Comparison of ENCODE assay signal across 12 cellular contexts in the genomic region with DNA sequence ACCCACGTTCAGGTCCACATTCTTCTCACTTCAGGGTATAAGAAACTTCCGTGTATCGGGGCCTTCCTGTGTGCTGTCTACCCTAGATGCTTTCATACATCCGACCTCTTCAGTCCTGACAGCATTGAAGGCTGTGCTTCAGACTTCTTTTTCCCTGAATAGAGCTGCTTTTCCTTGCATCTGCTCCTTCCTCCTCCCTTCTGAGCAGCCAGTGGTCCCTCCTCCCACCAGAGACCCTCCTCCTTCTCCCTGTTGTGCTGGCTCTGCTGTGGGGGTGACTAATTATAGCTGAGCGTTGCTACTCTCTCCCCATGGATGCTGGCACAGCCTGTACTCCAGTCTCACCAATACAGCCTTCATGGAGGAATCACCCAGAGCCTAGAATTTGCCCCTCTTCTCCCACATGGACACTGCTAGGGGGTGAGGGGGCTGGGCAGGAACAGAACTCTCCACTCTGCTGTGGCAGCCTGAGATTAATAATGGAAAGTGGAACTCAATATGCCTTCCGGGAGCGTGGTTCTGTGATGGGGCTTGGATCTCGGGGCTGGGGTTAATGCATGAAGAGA. TPM values are rescaled to one million over a fixed set of nuclear protein-coding genes. Genes with fewer than 3 reads are reported as not detected.
DNase-seq lines count a peak whose midpoint lies in the region; ATAC-seq, FAIRE-seq and TF ChIP-seq lines count a peak whose summit lies in the region.
"Had no signal": no experiment of that assay in that cellular context is flagged by ENCODE, and none has a peak within 500 bp of the region (broad histone marks: within the 10 kb centered on the region; RNA-seq: fewer than 3 reads in every experiment).

No MANE protein-coding gene starts in this region.

- H3K27ac Mint-ChIP-seq in stimulated activated naive CD8-positive, alpha-beta T cell treated with anti-CD3 and anti-CD28 coated beads, Interleukin-15, Interleukin-2, amounts not matched to agents 100 ng/mL and 50 ng/mL, for 24 hours, result peak overlapping the region; percentile 75
- peak overlapping the region; percentile 55 for H3K27ac Mint-ChIP-seq in activated CD8-positive, alpha-beta T cell treated with anti-CD3 and anti-CD28 coated beads for 36 hours

- H3K36me3 Mint-ChIP-seq in stimulated activated naive CD8-positive, alpha-beta T cell treated with anti-CD3 and anti-CD28 coated beads, Interleukin-15, Interleukin-2, amounts not matched to agents 100 ng/mL and 50 ng/mL, for 24 hours (ENCODE audit: low read depth), result peaks cover 5% of the 10 kb centered on the region
- peaks cover 2% of the 10 kb centered on the region for H3K36me3 Mint-ChIP-seq in activated CD8-positive, alpha-beta T cell treated with anti-CD3 and anti-CD28 coated beads for 36 hours (ENCODE audit: low read depth)

- peak overlapping the region; percentile 85 for H3K4me3 Mint-ChIP-seq in stimulated activated naive CD8-positive, alpha-beta T cell treated with anti-CD3 and anti-CD28 coated beads, Interleukin-15, Interleukin-2, amounts not matched to agents 100 ng/mL and 50 ng/mL, for 24 hours
- H3K4me3 Mint-ChIP-seq in activated CD8-positive, alpha-beta T cell treated with anti-CD3 and anti-CD28 coated beads for 36 hours, result peak overlapping the region; percentile 89

- H3K27me3 Mint-ChIP-seq in stimulated activated naive CD8-positive, alpha-beta T cell treated with anti-CD3 and anti-CD28 coated beads, Interleukin-15, Interleukin-2, amounts not matched to agents 100 ng/mL and 50 ng/mL, for 24 hours, result peaks cover 12% of the 10 kb centered on the region
- no peaks in the 10 kb centered on the region for H3K27me3 Mint-ChIP-seq in activated CD8-positive, alpha-beta T cell treated with anti-CD3 and anti-CD28 coated beads for 36 hours

- intact Hi-C loops in activated CD8-positive, alpha-beta T cell treated with anti-CD3 and anti-CD28 coated beads for 36 hours (cut with micrococcal nuclease), result no loop called here
- intact Hi-C loops in kidney (cut with DNase I), result loop anchor here (10.0 kb wide), 1 partner anchor 225 kb away; no protein-coding TSS in a partner anchor

- CTCF ChIA-PET in activated CD8-positive, alpha-beta T cell treated with anti-CD3 and anti-CD28 coated beads for 36 hours (lab: Charles Lee), result interaction anchor here (1.1 to 2.3 kb wide), 8 partner anchors 9 to 232 kb away, joined by 3 to 7 read pairs (median 4); partner anchors contain the start of gene TMEM208

- no peak overlapping the region for H3K9ac ChIP-seq in kidney (ENCODE audit: low read length in 2 of 2)
- H3K9ac ChIP-seq: parathyroid adenoma had no signal

- TF ChIP-seq CTCF in activated CD8-positive, alpha-beta T cell treated with anti-CD3 and anti-CD28 coated beads for 36 hours (IDR thresholded peaks at IDR 0.05), result no peak
- TF ChIP-seq CTCF in kidney (IDR thresholded peaks at IDR 0.05; ENCODE audit: borderline replicate concordance, extremely low read depth, insufficient read depth), result no peak

- POLR2A ChIA-PET in activated CD8-positive, alpha-beta T cell treated with anti-CD3 and anti-CD28 coated beads for 36 hours (lab: Charles Lee), result interaction anchor here (1.0 to 10.0 kb wide), 3 partner anchors 11 to 38 kb away, joined by 4 to 123 read pairs (median 6); partner anchors contain the start of gene TMEM208

- peaks cover 0 to 17% of the 10 kb centered on the region in 2 donors for H3K4me1 ChIP-seq in kidney (ENCODE audit: control insufficient read depth in 1 of 2, insufficient read depth in 1 of 2, low read depth in 1 of 2, low read length in 2 of 2)

- no peaks in the 10 kb centered on the region for H3K36me3 ChIP-seq in kidney (ENCODE audit: control insufficient read depth in 1 of 2, insufficient read depth in 2 of 2, low read length in 2 of 2)

- DNase-seq in stimulated activated naive CD8-positive, alpha-beta T cell treated with anti-CD3 and anti-CD28 coated beads, Interleukin-15, Interleukin-2, amounts not matched to agents 100 U/mL and 50 U/mL, for 24 hours, result no peak
- DNase-seq in activated CD8-positive, alpha-beta T cell treated with anti-CD3 and anti-CD28 coated beads for 36 hours, result no peak
- DNase-seq in kidney (peak; percentile 19), mucosa of gallbladder (ENCODE audit: low spot score) (no peak)
- DNase-seq: activated CD4-positive, alpha-beta T cell treated with anti-CD3 and anti-CD28 coated beads, Interleukin-2, amount 50 U/mL, for 48 hours; DMS 273 treated with DMSO at 0.1 percent for 48 hours had no signal

- ATAC-seq in stimulated activated naive CD8-positive, alpha-beta T cell treated with anti-CD3 and anti-CD28 coated beads, Interleukin-15, Interleukin-2, amounts not matched to agents 100 U/mL and 50 U/mL, for 24 hours, result no peak
- ATAC-seq in activated CD8-positive, alpha-beta T cell treated with anti-CD3 and anti-CD28 coated beads for 36 hours, result no peak
- ATAC-seq in HG03039 (IDR thresholded peaks at IDR 0.05; ENCODE audit: unreplicated experiment) (no peak), HG03378 (IDR thresholded peaks at IDR 0.05; ENCODE audit: unreplicated experiment) (no peak), HG03135 (IDR thresholded peaks at IDR 0.05; ENCODE audit: unreplicated experiment) (no peak)

- H3K9me3 ChIP-seq in kidney (ENCODE audit: control insufficient read depth in 1 of 2, low read length in 2 of 2), result no peaks in the 10 kb centered on the region

- H3K4me1 Mint-ChIP-seq in stimulated activated naive CD8-positive, alpha-beta T cell treated with anti-CD3 and anti-CD28 coated beads, Interleukin-15, Interleukin-2, amounts not matched to agents 100 ng/mL and 50 ng/mL, for 24 hours (ENCODE audit: low read depth), result peaks cover 31% of the 10 kb centered on the region
- peaks cover 31% of the 10 kb centered on the region for H3K4me1 Mint-ChIP-seq in activated CD8-positive, alpha-beta T cell treated with anti-CD3 and anti-CD28 coated beads for 36 hours (ENCODE audit: low read depth)

- no peak overlapping the region for H3K4me3 ChIP-seq in kidney (ENCODE audit: low read length in 2 of 2)

- H3K9me3 Mint-ChIP-seq in stimulated activated naive CD8-positive, alpha-beta T cell treated with anti-CD3 and anti-CD28 coated beads, Interleukin-15, Interleukin-2, amounts not matched to agents 100 ng/mL and 50 ng/mL, for 24 hours, result no peaks in the 10 kb centered on the region
- H3K9me3 Mint-ChIP-seq in activated CD8-positive, alpha-beta T cell treated with anti-CD3 and anti-CD28 coated beads for 36 hours, result no peaks in the 10 kb centered on the region

- no peak for FAIRE-seq in kidney (lab: Jason Lieb, UNC)

- H3K27ac ChIP-seq in kidney (ENCODE audit: low read depth in 2 of 2, low read length in 2 of 2), result no peak overlapping the region
- H3K27ac ChIP-seq: coronary artery, parathyroid adenoma had no signal

RNA-seq across cellular contexts. Expression of gene SLC9A5, which starts 1.1 kb away (rescaled TPM):
- total RNA-seq in activated CD8-positive, alpha-beta T cell treated with anti-CD3 and anti-CD28 coated beads for 36 hours, result 1 to 10 TPM; 7.7 to 8.1 TPM
- 1.1 TPM for total RNA-seq in kidney
- 0.92 TPM for polyA plus RNA-seq in kidney (ENCODE audit: insufficient read depth, low read depth, low replicate concordance)
- 3.2 TPM for total RNA-seq in mucosa of gallbladder

RNA-seq across cellular contexts. Expression of gene FHOD1, which starts 2.6 kb away (rescaled TPM):
- 100 to 1,000 TPM; 102 to 105 TPM for total RNA-seq in activated CD8-positive, alpha-beta T cell treated with anti-CD3 and anti-CD28 coated beads for 36 hours
- total RNA-seq in kidney, result 30.4 TPM
- 21.0 TPM for polyA plus RNA-seq in kidney (ENCODE audit: insufficient read depth, low read depth, low replicate concordance)
- 46.4 TPM for total RNA-seq in mucosa of gallbladder

RNA-seq across cellular contexts. Expression of gene TMEM208, which starts 22.9 kb away (rescaled TPM):
- 10 to 100 TPM; 25.7 to 30.7 TPM for total RNA-seq in activated CD8-positive, alpha-beta T cell treated with anti-CD3 and anti-CD28 coated beads for 36 hours
- total RNA-seq in kidney, result 47.1 TPM
- polyA plus RNA-seq in kidney (ENCODE audit: insufficient read depth, low read depth, low replicate concordance), result 145 TPM
- 46.9 TPM for total RNA-seq in mucosa of gallbladder

RNA-seq across cellular contexts. Expression of gene PLEKHG4, which starts 29.5 kb away (rescaled TPM):
- total RNA-seq in activated CD8-positive, alpha-beta T cell treated with anti-CD3 and anti-CD28 coated beads for 36 hours, result 10 to 100 TPM; 17.3 to 20.8 TPM
- total RNA-seq in kidney (10.1 TPM), mucosa of gallbladder (6.7 TPM)
- 2.6 TPM for polyA plus RNA-seq in kidney (ENCODE audit: insufficient read depth, low read depth, low replicate concordance)

RNA-seq across cellular contexts. Expression of gene ELMO3, which starts 50.9 kb away (rescaled TPM):
- total RNA-seq in activated CD8-positive, alpha-beta T cell treated with anti-CD3 and anti-CD28 coated beads for 36 hours, result 1 to 10 TPM; 5.0 to 5.6 TPM
- 24.2 TPM for total RNA-seq in kidney
- polyA plus RNA-seq in kidney (ENCODE audit: insufficient read depth, low read depth, low replicate concordance), result 33.1 TPM
- total RNA-seq in mucosa of gallbladder, result 68.3 TPM
